Comparison of ENCODE assay signal across 8 cellular contexts in the genomic region with DNA sequence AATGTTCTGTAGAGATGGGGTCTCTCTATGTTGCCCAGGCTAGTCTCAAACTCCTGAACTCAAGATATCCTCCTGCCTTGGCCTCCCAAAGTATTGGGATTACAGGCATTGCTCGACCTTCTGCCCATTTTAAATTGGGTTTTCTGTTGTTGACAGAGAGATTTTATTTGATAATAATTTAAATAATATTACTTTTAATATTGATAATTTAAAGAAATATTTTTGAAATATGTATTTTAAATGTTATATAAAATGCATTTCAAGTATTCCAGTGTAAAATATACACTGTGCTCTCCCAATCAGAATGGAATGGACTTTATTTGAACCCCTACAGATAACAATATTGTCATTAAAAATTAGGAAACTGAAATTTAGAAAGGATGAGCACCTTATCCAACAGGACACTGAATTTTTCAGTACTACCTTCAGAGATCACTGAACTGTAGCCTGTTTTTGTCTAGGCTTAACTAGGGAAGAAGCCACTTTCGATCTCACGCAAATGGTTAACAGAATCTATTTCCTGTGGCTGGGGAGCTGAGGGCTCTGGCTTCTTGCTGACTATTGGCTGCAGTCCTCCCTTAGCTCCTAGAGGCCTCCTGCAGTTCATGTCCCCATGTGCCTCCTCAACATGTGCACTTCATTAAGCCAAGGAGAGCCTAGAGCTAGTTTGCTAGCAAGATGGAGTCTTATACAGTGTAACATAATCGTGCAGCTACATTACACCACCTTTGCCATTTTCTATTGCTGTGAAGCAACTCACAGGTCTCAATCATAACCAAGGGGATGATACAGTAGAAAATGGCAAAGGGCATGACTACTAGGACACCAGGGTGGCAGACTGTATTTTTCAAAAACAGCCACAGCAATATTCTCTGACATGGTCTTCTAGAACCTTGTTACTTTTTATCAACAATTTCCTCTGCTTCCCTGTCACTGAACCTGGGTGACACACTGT.
DNase-seq lines count a peak whose midpoint lies in the region; ATAC-seq and TF ChIP-seq lines count a peak whose summit lies in the region.

No MANE protein-coding gene starts in this region.

- TF ChIP-seq CTCF in WTC11 (IDR thresholded peaks at IDR 0.05) = no peak

- peak overlapping the region; percentile 90 for H3K27ac Mint-ChIP-seq in activated naive CD4-positive, alpha-beta T cell treated with anti-CD3 and anti-CD28 coated beads for 36 hours
- no peak overlapping the region; the same call in 1 of the 2 replicates for H3K27ac Mint-ChIP-seq in WTC11
- peak overlapping the region; percentile 86 for H3K27ac Mint-ChIP-seq in stimulated activated naive B cell treated with anti-CD40 and anti-IgM and Interleukin-4, amounts not matched to agents 10 μg/mL and 1 μg/mL and 100 μg/mL, for 72 hours

- POLR2A ChIA-PET in WTC11 (lab: Charles Lee) = no interaction called here

- intact Hi-C loops in activated naive CD4-positive, alpha-beta T cell treated with anti-CD3 and anti-CD28 coated beads for 36 hours (cut with micrococcal nuclease) = loop anchor here (10.0 kb wide), 1 partner anchor 689 kb away; no protein-coding TSS in a partner anchor
- intact Hi-C loops in left cardiac atrium (cut with DNase I) = loop anchor here in 1 of 2 donors (10.0 kb wide), 1 partner anchor 239 kb away; a partner anchor contains a TSS

- peaks cover 25% of the 10 kb centered on the region for H3K36me3 Mint-ChIP-seq in activated naive CD4-positive, alpha-beta T cell treated with anti-CD3 and anti-CD28 coated beads for 36 hours (ENCODE audit: low read depth)
- peaks cover 31% of the 10 kb centered on the region for H3K36me3 Mint-ChIP-seq in WTC11
- H3K36me3 Mint-ChIP-seq in stimulated activated naive B cell treated with anti-CD40 and anti-IgM and Interleukin-4, amounts not matched to agents 10 μg/mL and 1 μg/mL and 100 μg/mL, for 72 hours = peaks cover 27 to 47% of the 10 kb centered on the region in 2 donors

- H3K9me3 Mint-ChIP-seq in activated naive CD4-positive, alpha-beta T cell treated with anti-CD3 and anti-CD28 coated beads for 36 hours = no peaks in the 10 kb centered on the region
- peaks cover 11% of the 10 kb centered on the region for H3K9me3 Mint-ChIP-seq in WTC11
- peaks cover 0 to 3% of the 10 kb centered on the region in 2 donors for H3K9me3 Mint-ChIP-seq in stimulated activated naive B cell treated with anti-CD40 and anti-IgM and Interleukin-4, amounts not matched to agents 10 μg/mL and 1 μg/mL and 100 μg/mL, for 72 hours

- CTCF ChIA-PET in activated naive CD4-positive, alpha-beta T cell treated with anti-CD3 and anti-CD28 coated beads for 36 hours (lab: Charles Lee) = interaction anchor here (0.6 to 1.4 kb wide), 4 partner anchors 10 to 954 kb away, joined by 3 to 6 read pairs (median 4); no protein-coding TSS in a partner anchor
- CTCF ChIA-PET in WTC11 (lab: Charles Lee) = interaction anchor here (1.0 to 1.2 kb wide), 1 partner anchor 9 kb away, joined by 3 read pairs; no protein-coding TSS in a partner anchor

- no peak overlapping the region for H3K4me3 Mint-ChIP-seq in activated naive CD4-positive, alpha-beta T cell treated with anti-CD3 and anti-CD28 coated beads for 36 hours
- no peak overlapping the region for H3K4me3 Mint-ChIP-seq in WTC11
- no peak overlapping the region for H3K4me3 Mint-ChIP-seq in stimulated activated naive B cell treated with anti-CD40 and anti-IgM and Interleukin-4, amounts not matched to agents 10 μg/mL and 1 μg/mL and 100 μg/mL, for 72 hours

- H3K27me3 Mint-ChIP-seq in activated naive CD4-positive, alpha-beta T cell treated with anti-CD3 and anti-CD28 coated beads for 36 hours (ENCODE audit: low read depth) = no peaks in the 10 kb centered on the region
- H3K27me3 Mint-ChIP-seq in WTC11 (ENCODE audit: low read depth) = no peaks in the 10 kb centered on the region
- no peaks in the 10 kb centered on the region for H3K27me3 Mint-ChIP-seq in stimulated activated naive B cell treated with anti-CD40 and anti-IgM and Interleukin-4, amounts not matched to agents 10 μg/mL and 1 μg/mL and 100 μg/mL, for 72 hours

- peak; percentile 65 for ATAC-seq in HG02938 (IDR thresholded peaks at IDR 0.05; ENCODE audit: unreplicated experiment)
- no peak for ATAC-seq in WTC11
- peak; percentile 64 to 70 for ATAC-seq in stimulated activated naive B cell treated with anti-CD40 and anti-IgM and Interleukin-4, amounts not matched to agents 10 μg/mL and 1 μg/mL and 100 μg/mL, for 72 hours (replicated peaks)
- no peak for ATAC-seq in left cardiac atrium

- peaks cover 37% of the 10 kb centered on the region for H3K4me1 Mint-ChIP-seq in activated naive CD4-positive, alpha-beta T cell treated with anti-CD3 and anti-CD28 coated beads for 36 hours (ENCODE audit: low read depth)
- H3K4me1 Mint-ChIP-seq in WTC11 = peaks cover 2% of the 10 kb centered on the region
- peaks cover 16 to 35% of the 10 kb centered on the region in 2 donors for H3K4me1 Mint-ChIP-seq in stimulated activated naive B cell treated with anti-CD40 and anti-IgM and Interleukin-4, amounts not matched to agents 10 μg/mL and 1 μg/mL and 100 μg/mL, for 72 hours

- peak; percentile 61 for DNase-seq in activated naive CD4-positive, alpha-beta T cell treated with anti-CD3 and anti-CD28 coated beads for 36 hours
- DNase-seq in activated naive CD4-positive, alpha-beta T cell (lab: John Stamatoyannopoulos, UW) = no peak
- no peak for DNase-seq in WTC11 (ENCODE audit: low spot score)
- no peak for DNase-seq in stimulated activated naive B cell treated with anti-CD40 and anti-IgM and Interleukin-4, amounts not matched to agents 10 μg/mL and 1 μg/mL and 100 μg/mL, for 72 hours
- DNase-seq in left cardiac atrium = no peak
- no peak for DNase-seq in NCI-H128 (lab: John Stamatoyannopoulos, UW; ENCODE audit: unreplicated experiment)
- DNase-seq in NCI-H2196 (lab: John Stamatoyannopoulos, UW; ENCODE audit: unreplicated experiment) = no peak

TF ChIP-seq in WTC11, 78 proteins besides CTCF, POLR2A, EP300 and RAD21:
- peak; percentile 92 for TF ChIP-seq HMGA2 (CRISPR knock-in tag; IDR thresholded peaks at IDR 0.05)
- TF ChIP-seq, protein P1, sequence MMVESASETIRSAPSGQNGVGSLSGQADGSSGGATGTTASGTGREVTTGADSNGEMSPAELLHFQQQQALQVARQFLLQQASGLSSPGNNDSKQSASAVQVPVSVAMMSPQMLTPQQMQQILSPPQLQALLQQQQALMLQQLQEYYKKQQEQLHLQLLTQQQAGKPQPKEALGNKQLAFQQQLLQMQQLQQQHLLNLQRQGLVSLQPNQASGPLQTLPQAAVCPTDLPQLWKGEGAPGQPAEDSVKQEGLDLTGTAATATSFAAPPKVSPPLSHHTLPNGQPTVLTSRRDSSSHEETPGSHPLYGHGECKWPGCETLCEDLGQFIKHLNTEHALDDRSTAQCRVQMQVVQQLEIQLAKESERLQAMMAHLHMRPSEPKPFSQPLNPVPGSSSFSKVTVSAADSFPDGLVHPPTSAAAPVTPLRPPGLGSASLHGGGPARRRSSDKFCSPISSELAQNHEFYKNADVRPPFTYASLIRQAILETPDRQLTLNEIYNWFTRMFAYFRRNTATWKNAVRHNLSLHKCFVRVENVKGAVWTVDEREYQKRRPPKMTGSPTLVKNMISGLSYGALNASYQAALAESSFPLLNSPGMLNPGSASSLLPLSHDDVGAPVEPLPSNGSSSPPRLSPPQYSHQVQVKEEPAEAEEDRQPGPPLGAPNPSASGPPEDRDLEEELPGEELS (CRISPR knock-in tag; IDR thresholded peaks at IDR 0.05) = no peak

Comparison
In these comparisons a context has a peak if more than half of its experiments do, and no peak if none do; other contexts are left out.
1. ATAC-seq: peak in HG02938 (single experiment) and stimulated activated naive B cell treated with anti-CD40 and anti-IgM and Interleukin-4, amounts not matched to agents 10 μg/mL and 1 μg/mL and 100 μg/mL, for 72 hours (2 of 2); none in WTC11 (single experiment) and left cardiac atrium (0 of 2).